ENCODE assay signal across 9 cellular contexts in the genomic region with DNA sequence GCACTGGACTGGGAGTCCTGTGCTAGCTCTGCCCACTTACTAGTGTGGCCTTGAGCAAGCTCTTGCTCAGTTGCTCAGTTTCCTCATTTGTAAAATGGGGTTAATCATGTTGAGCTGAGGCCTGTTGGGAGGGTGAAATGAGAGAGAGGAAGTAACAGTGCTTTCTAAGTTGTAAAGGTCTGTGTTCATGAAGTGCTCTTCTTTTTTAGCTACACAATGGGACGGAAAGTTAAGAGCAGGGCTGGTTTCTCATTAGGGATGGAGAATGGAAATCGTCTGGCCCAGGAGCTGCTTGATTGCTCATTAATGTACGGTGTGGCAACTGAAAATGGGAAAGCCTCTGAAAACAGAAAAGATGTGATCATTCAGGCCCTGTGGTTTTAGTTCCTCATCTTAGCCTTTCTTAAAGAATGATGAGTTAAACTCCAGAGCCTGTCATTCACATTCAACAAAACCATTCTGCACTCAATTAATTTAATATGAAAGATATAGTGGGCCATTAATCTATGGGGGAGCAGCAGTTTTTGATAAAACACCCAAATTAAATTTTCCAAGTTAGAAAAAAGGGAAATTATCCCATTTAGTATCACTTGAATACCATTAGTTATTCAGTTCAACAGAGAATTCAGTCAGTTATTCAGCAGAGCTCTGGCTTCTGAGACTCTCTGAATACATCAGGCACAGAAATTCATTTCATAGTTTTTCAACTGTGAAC.
A peak's percentile ranks its signal among the peaks of the same experiment; 100 is the strongest.
DNase-seq lines count a peak whose midpoint lies in the region; ATAC-seq, FAIRE-seq and TF ChIP-seq lines count a peak whose summit lies in the region.
"Had no signal": no experiment of that assay in that cellular context is flagged by ENCODE, and none has a peak within 500 bp of the region (broad histone marks: within the 10 kb centered on the region; RNA-seq: fewer than 3 reads in every experiment).

No MANE protein-coding gene starts in this region.

- H3K4me3 Mint-ChIP-seq in T-helper 17 cell (no peak overlapping the region), glutamatergic neuron (ENCODE audit: unreplicated experiment) (no peak overlapping the region), natural killer cell (no peak overlapping the region)

- FAIRE-seq in GM18507 (lab: Jason Lieb, UNC) = peak; percentile 89

- H3K27me3 Mint-ChIP-seq in T-helper 17 cell (no peaks in the 10 kb centered on the region), glutamatergic neuron (ENCODE audit: unreplicated experiment) (no peaks in the 10 kb centered on the region), natural killer cell (ENCODE audit: low read depth in 2 of 2) (no peaks in the 10 kb centered on the region)

- peaks cover 5% of the 10 kb centered on the region for H3K9me3 Mint-ChIP-seq in glutamatergic neuron (ENCODE audit: unreplicated experiment)
- H3K9me3 Mint-ChIP-seq in natural killer cell = no peaks in the 10 kb centered on the region

- no peak for DNase-seq in GM18507 (ENCODE audit: extremely low spot score, insufficient read length, low read depth)
- DNase-seq in T-helper 17 cell = no peak
- no peak for DNase-seq in glutamatergic neuron
- no peak for DNase-seq in natural killer cell
- DNase-seq in activated CD4-positive, CD25-positive, alpha-beta regulatory T cell (lab: John Stamatoyannopoulos, UW) = no peak
- DNase-seq in DMS 273 (lab: John Stamatoyannopoulos, UW; ENCODE audit: unreplicated experiment) = no peak
- DNase-seq: NCI-H2029 treated with DMSO at 0.1 percent for 48 hours had no signal

- intact Hi-C loops in natural killer cell (cut with micrococcal nuclease) = no loop called here

- TF ChIP-seq CTCF in glutamatergic neuron (IDR thresholded peaks at IDR 0.05; ENCODE audit: partially characterized antibody, unreplicated experiment) (no peak), natural killer cell (IDR thresholded peaks at IDR 0.05) (no peak)

- ATAC-seq in GM21526 (IDR thresholded peaks at IDR 0.05; ENCODE audit: low FRiP score, unreplicated experiment) = peak; percentile 73
- ATAC-seq in HG03175 (IDR thresholded peaks at IDR 0.05; ENCODE audit: unreplicated experiment) = peak; percentile 49
- ATAC-seq in T-helper 17 cell = no peak
- no peak for ATAC-seq in natural killer cell

- H3K36me3 Mint-ChIP-seq in T-helper 17 cell (ENCODE audit: low read depth) (no peaks in the 10 kb centered on the region), glutamatergic neuron (ENCODE audit: unreplicated experiment) (no peaks in the 10 kb centered on the region), natural killer cell (no peaks in the 10 kb centered on the region)

- H3K9me3 ChIP-seq in T-helper 17 cell (ENCODE audit: control insufficient read depth, low read length, poor library complexity, severe bottlenecking) = no peaks in the 10 kb centered on the region

- H3K27ac Mint-ChIP-seq in T-helper 17 cell (peak overlapping the region; percentile 60), glutamatergic neuron (ENCODE audit: unreplicated experiment) (no peak overlapping the region), natural killer cell (no peak overlapping the region)

- H3K4me1 Mint-ChIP-seq in T-helper 17 cell (peaks cover 2% of the 10 kb centered on the region), glutamatergic neuron (ENCODE audit: low read depth, unreplicated experiment) (peaks cover 2% of the 10 kb centered on the region), natural killer cell (no peaks in the 10 kb centered on the region)

Comparison
In these comparisons a context has a peak if more than half of its experiments do, and no peak if none do; other contexts are left out.
1. ATAC-seq: peak in GM21526 (single experiment) and HG03175 (single experiment); none in T-helper 17 cell (single experiment) and natural killer cell (0 of 3).